In the genomic region with DNA sequence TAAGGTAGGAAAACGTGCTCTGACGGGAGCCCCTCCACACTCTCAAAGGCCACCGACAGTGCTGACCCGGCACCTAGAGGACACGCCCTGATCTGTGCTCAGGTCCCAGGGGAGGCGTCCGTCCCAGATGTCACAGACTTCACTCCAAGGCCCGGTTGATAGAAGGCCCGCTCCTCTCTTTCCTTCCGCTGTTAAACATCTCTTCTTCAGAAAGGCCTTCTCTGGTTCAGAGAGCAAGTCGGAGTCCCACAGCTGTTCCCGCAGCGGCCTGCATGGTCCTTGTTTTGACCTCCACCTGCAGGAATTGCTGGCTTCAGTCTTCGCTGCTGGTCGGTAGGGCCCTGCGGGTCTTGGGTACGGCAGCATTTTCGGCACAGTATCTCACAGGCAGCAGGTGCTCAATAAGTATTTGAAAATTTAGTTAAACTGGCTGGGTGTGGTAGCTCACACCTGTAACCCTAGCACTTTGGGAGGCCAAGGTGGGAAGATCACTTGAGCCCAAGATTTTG, we compare ENCODE assay signal across 22 cellular contexts.
A peak's percentile ranks its signal among the peaks of the same experiment; 100 is the strongest.
DNase-seq lines count a peak whose midpoint lies in the region; ATAC-seq and TF ChIP-seq lines count a peak whose summit lies in the region.
"Had no signal": no experiment of that assay in that cellular context is flagged by ENCODE, and none has a peak within 500 bp of the region (broad histone marks: within the 10 kb centered on the region; RNA-seq: fewer than 3 reads in every experiment).

No MANE protein-coding gene starts in this region.

- H2BK5ac ChIP-seq in IMR-90 (ENCODE audit: low read depth, low read length, poor library complexity, severe bottlenecking) = peak overlapping the region; percentile 73
- H2BK5ac ChIP-seq in trophoblast cell (ENCODE audit: low read depth, low read length, poor library complexity) = peak overlapping the region; percentile 34

- BruUV-seq in IMR-90 (replicated peaks; lab: Mats Ljungman, UMichigan) = no TSS peak

- H2BK15ac ChIP-seq in IMR-90 (ENCODE audit: low read depth, low read length) = peak overlapping the region; percentile 99; the same call in 2 of the 3 replicates

- no peak overlapping the region for H3K27ac Mint-ChIP-seq in activated CD4-positive, alpha-beta T cell treated with anti-CD3 and anti-CD28 coated beads for 36 hours
- H3K27ac Mint-ChIP-seq: CD4-positive, alpha-beta T cell had no signal

- TF ChIP-seq CTCF in IMR-90 (conservative IDR thresholded peaks at IDR 0.05; ENCODE audit: low read depth, low read length) = no peak

- TF ChIP-seq RAD21 in IMR-90 (IDR thresholded peaks at IDR 0.05; ENCODE audit: low read length) = no peak

- H3K79me1 ChIP-seq in IMR-90 (ENCODE audit: low read depth in 1 of 2, low read length in 2 of 2) = no peaks in the 10 kb centered on the region
- peaks cover 39% of the 10 kb centered on the region for H3K79me1 ChIP-seq in trophoblast cell (ENCODE audit: low read length)

- H3K27me3 Mint-ChIP-seq in activated CD4-positive, alpha-beta T cell treated with anti-CD3 and anti-CD28 coated beads for 36 hours = peaks cover 38% of the 10 kb centered on the region
- H3K27me3 Mint-ChIP-seq: CD4-positive, alpha-beta T cell had no signal

- H3K27me3 ChIP-seq in BLaER1 = no peaks in the 10 kb centered on the region
- no peaks in the 10 kb centered on the region for H3K27me3 ChIP-seq in IMR-90 (ENCODE audit: control insufficient read depth, insufficient read depth, low read length)
- no peaks in the 10 kb centered on the region for H3K27me3 ChIP-seq in trophoblast cell (ENCODE audit: insufficient read depth, low read length)
- H3K27me3 ChIP-seq: SJCRH30 had no signal

- CTCF ChIA-PET in IMR-90 (lab: Yijun Ruan, JAX) = no interaction called here
- CTCF ChIA-PET in activated CD4-positive, alpha-beta T cell treated with anti-CD3 and anti-CD28 coated beads for 36 hours (lab: Charles Lee) = no interaction called here

- peaks cover 14% of the 10 kb centered on the region for H3K9me3 ChIP-seq in BLaER1
- H3K9me3 ChIP-seq in IMR-90 (ENCODE audit: control insufficient read depth, insufficient read depth, low read length) = no peaks in the 10 kb centered on the region
- no peaks in the 10 kb centered on the region for H3K9me3 ChIP-seq in trophoblast cell (ENCODE audit: insufficient read depth, low read depth, low read length)
- H3K9me3 ChIP-seq: SJCRH30 had no signal

- peak overlapping the region; percentile 73 for H2BK20ac ChIP-seq in IMR-90 (ENCODE audit: low read depth, low read length)

- H2AFZ ChIP-seq in IMR-90 (replicated peaks; ENCODE audit: low read length, poor library complexity) (no peak overlapping the region), trophoblast cell (ENCODE audit: insufficient read depth, low read length, poor library complexity) (no peak overlapping the region)

- H2AK5ac ChIP-seq in IMR-90 (ENCODE audit: low read depth, low read length) (peak overlapping the region; percentile 88), trophoblast cell (ENCODE audit: low read length) (peak overlapping the region; percentile 10)

- H4K20me1 ChIP-seq in BLaER1 (no peaks in the 10 kb centered on the region), IMR-90 (ENCODE audit: insufficient read depth, low read length) (no peaks in the 10 kb centered on the region)

- H3K4me1 ChIP-seq in BLaER1 (peaks cover 95% of the 10 kb centered on the region), IMR-90 (ENCODE audit: control insufficient read depth, insufficient read depth, low read length) (peaks cover 12% of the 10 kb centered on the region), trophoblast cell (ENCODE audit: control insufficient read depth in 1 of 2, insufficient read depth in 2 of 2, low read length in 2 of 2) (peaks cover 25 to 29% of the 10 kb centered on the region in 2 experiments)
- H3K4me1 ChIP-seq: SJCRH30 had no signal

- H3K23ac ChIP-seq in IMR-90 (ENCODE audit: low read depth, low read length) (no peak overlapping the region), trophoblast cell (ENCODE audit: low read length) (no peak overlapping the region)

- in situ Hi-C loops in IMR-90 (cut with MboI; ENCODE audit: low sequenced_read_pairs) = no loop called here

- no peak overlapping the region for H3K18ac ChIP-seq in IMR-90 (ENCODE audit: low read depth, low read length)
- peak overlapping the region; percentile 13 for H3K18ac ChIP-seq in trophoblast cell (ENCODE audit: low read length)

- no peak for ATAC-seq in IMR-90 (ENCODE audit: low read depth)
- ATAC-seq in activated CD4-positive, alpha-beta T cell treated with anti-CD3 and anti-CD28 coated beads for 36 hours = no peak
- ATAC-seq in GM21528 (IDR thresholded peaks at IDR 0.05; ENCODE audit: low FRiP score, unreplicated experiment) = no peak
- ATAC-seq: GM12878, PC-3, Right ventricle myocardium inferior, SK-N-SH treated with all-trans-retinoic acid at 6 μM for 48 hours had no signal

- no peak overlapping the region for H4K5ac ChIP-seq in IMR-90 (ENCODE audit: low read depth, low read length)

- no peak overlapping the region for H3K56ac ChIP-seq in IMR-90 (ENCODE audit: extremely low read depth, insufficient read depth, low read length)

- H3K36me3 ChIP-seq in BLaER1 (no peaks in the 10 kb centered on the region), IMR-90 (ENCODE audit: control insufficient read depth, insufficient read depth, low read length) (no peaks in the 10 kb centered on the region), trophoblast cell (ENCODE audit: control insufficient read depth in 1 of 2, insufficient read depth in 2 of 2, low read length in 2 of 2) (no peaks in the 10 kb centered on the region)
- H3K36me3 ChIP-seq: SJCRH30 had no signal

- no peak for DNase-seq in IMR-90
- DNase-seq in islet precursor cell = peak; percentile 46
- peak; percentile 94 to 95 for DNase-seq in trophoblast cell
- no peak for DNase-seq in activated CD4-positive, alpha-beta T cell treated with anti-CD3 and anti-CD28 coated beads for 36 hours
- no peak for DNase-seq in activated naive CD4-positive, alpha-beta T cell (lab: John Stamatoyannopoulos, UW)
- DNase-seq: CD4-positive, alpha-beta T cell; DMS53; Karpas-422; NCI-H1092; NCI-H1417 treated with DMSO at 0.1 percent for 48 hours; NCI-H1694 treated with DMSO at 0.1 percent for 48 hours; NCI-H446; NCI-H524 treated with DMSO at 0.1 percent for 48 hours; NCI-H774; NK-92 treated with Interleukin-12 subunit alpha and Interleukin-12 subunit beta, amount 100 ng/mL, for 24 hours; PC-3; SJCRH30 had no signal

- H3K9me1 ChIP-seq in IMR-90 (ENCODE audit: insufficient read depth, low read length) = peaks cover 19% of the 10 kb centered on the region

- 97% methylated on average over 8 of the region's 18 CpGs; no CpG with 5 or more reads in 1 of the 2 experiments for WGBS in IMR-90 (ENCODE audit: extremely low coverage in 2 of 2, insufficient read length in 1 of 2), 2 experiments
- WGBS in trophoblast cell (ENCODE audit: extremely low coverage, insufficient coverage, insufficient read length) = no CpG with 5 or more reads among the region's 18 CpGs

- peak overlapping the region; percentile 63 for H2BK12ac ChIP-seq in trophoblast cell (ENCODE audit: low read length)

- peak overlapping the region; percentile 66 for H3K4me2 ChIP-seq in BLaER1
- H3K4me2 ChIP-seq in IMR-90 (ENCODE audit: low read depth, low read length) = no peak overlapping the region
- no peak overlapping the region for H3K4me2 ChIP-seq in trophoblast cell (ENCODE audit: low read length)

- peaks cover 17% of the 10 kb centered on the region for H3K4me1 Mint-ChIP-seq in activated CD4-positive, alpha-beta T cell treated with anti-CD3 and anti-CD28 coated beads for 36 hours

- H4K8ac ChIP-seq in IMR-90 (ENCODE audit: low read depth in 2 of 2, low read length in 2 of 2) = peak overlapping the region; percentile 41 to 89; a peak in 2 of 4 replicates
- peak overlapping the region; percentile 55 for H4K8ac ChIP-seq in trophoblast cell (ENCODE audit: low read depth, low read length)

- dilution Hi-C loops in IMR-90 (cut with HindIII; ENCODE audit: low sequenced_read_pairs, unreplicated experiment) = no loop called here

- H2BK120ac ChIP-seq in IMR-90 (ENCODE audit: low read depth, low read length) (peak overlapping the region; percentile 92), trophoblast cell (ENCODE audit: insufficient read depth, low read length, poor library complexity) (peak overlapping the region; percentile 62)

- H3K4me3 ChIP-seq in BLaER1 (0 out of 2 replicates have a peak overlapping the region, but pooled peaks have one; percentile 1), IMR-90 (ENCODE audit: insufficient read depth, low read depth, low read length) (no peak overlapping the region), trophoblast cell (ENCODE audit: low read depth, low read length) (no peak overlapping the region)
- H3K4me3 ChIP-seq: GM12878, SJCRH30 had no signal

- no peak overlapping the region for H3K9ac ChIP-seq in BLaER1
- H3K9ac ChIP-seq in IMR-90 (ENCODE audit: low read depth, low read length) = no peak overlapping the region
- H3K9ac ChIP-seq in trophoblast cell (ENCODE audit: low read length) = no peak overlapping the region

- peak overlapping the region; percentile 89 for H3K4ac ChIP-seq in IMR-90 (ENCODE audit: low read depth, low read length)
- H3K4ac ChIP-seq in trophoblast cell (ENCODE audit: low read depth, low read length) = peak overlapping the region; percentile 21

- POLR2A ChIA-PET in IMR-90 (lab: Charles Lee; ENCODE audit: unreplicated experiment) = interaction anchor here (0.7 kb wide), 1 partner anchor 12 kb away, joined by 3 read pairs; no protein-coding TSS in a partner anchor
- POLR2A ChIA-PET in activated CD4-positive, alpha-beta T cell treated with anti-CD3 and anti-CD28 coated beads for 36 hours (lab: Charles Lee) = no interaction called here

- H3K27ac ChIP-seq in BLaER1 (peak overlapping the region; percentile 79), IMR-90 (ENCODE audit: insufficient read depth, low read length) (no peak overlapping the region), trophoblast cell (ENCODE audit: low read depth, low read length) (no peak overlapping the region)
- H3K27ac ChIP-seq: SJCRH30 had no signal

- no peak overlapping the region for H3K4me3 Mint-ChIP-seq in activated CD4-positive, alpha-beta T cell treated with anti-CD3 and anti-CD28 coated beads for 36 hours
- H3K4me3 Mint-ChIP-seq: CD4-positive, alpha-beta T cell had no signal

- H3K14ac ChIP-seq in IMR-90 (replicated peaks; ENCODE audit: low read depth, low read length) = no peak overlapping the region; the same call in 1 of the 2 replicates
- peak overlapping the region; percentile 77 for H3K14ac ChIP-seq in trophoblast cell (ENCODE audit: low read length)

- peak overlapping the region; percentile 48 for H2AK9ac ChIP-seq in IMR-90 (replicated peaks; ENCODE audit: low read depth, low read length, poor library complexity)

- intact Hi-C loops in IMR-90 (cut with micrococcal nuclease) = no loop called here
- intact Hi-C loops in activated CD4-positive, alpha-beta T cell treated with anti-CD3 and anti-CD28 coated beads for 36 hours (cut with DNase I, micrococcal nuclease) = no loop called here

- TF ChIP-seq POLR2A in IMR-90 (IDR thresholded peaks at IDR 0.05; ENCODE audit: low read depth, low read length) = no peak

- H3K79me2 ChIP-seq in trophoblast cell (ENCODE audit: control insufficient read depth, insufficient read depth, low read length, poor library complexity) = peaks cover 6% of the 10 kb centered on the region

- H3K9me3 Mint-ChIP-seq in activated CD4-positive, alpha-beta T cell treated with anti-CD3 and anti-CD28 coated beads for 36 hours (ENCODE audit: low read depth) = no peaks in the 10 kb centered on the region
- H3K9me3 Mint-ChIP-seq: CD4-positive, alpha-beta T cell had no signal

- H4K91ac ChIP-seq in IMR-90 (ENCODE audit: insufficient read depth, low read depth, low read length) (peak overlapping the region; percentile 79), trophoblast cell (ENCODE audit: low read depth, low read length) (peak overlapping the region; percentile 86)

- H3K36me3 Mint-ChIP-seq in activated CD4-positive, alpha-beta T cell treated with anti-CD3 and anti-CD28 coated beads for 36 hours (ENCODE audit: low read depth) = no peaks in the 10 kb centered on the region

- H4K12ac ChIP-seq in trophoblast cell (ENCODE audit: low read depth, low read length) = no peak overlapping the region

Comparison
In these comparisons a context has a peak if more than half of its experiments do, and no peak if none do; other contexts are left out.
1. DNase-seq: peak in islet precursor cell (single experiment) and trophoblast cell (2 of 2); none in IMR-90 (single experiment), activated CD4-positive, alpha-beta T cell treated with anti-CD3 and anti-CD28 coated beads for 36 hours (single experiment) and activated naive CD4-positive, alpha-beta T cell (0 of 4).